22 cellular contexts compared by ENCODE assay signal in genomic region chr15:99962006-99962561, GRCh38.
DNase-seq lines count a peak whose midpoint lies in the region; ATAC-seq and TF ChIP-seq lines count a peak whose summit lies in the region.
"Had no signal": no experiment of that assay in that cellular context is flagged by ENCODE, and none has a peak within 500 bp of the region (broad histone marks: within the 10 kb centered on the region; RNA-seq: fewer than 3 reads in every experiment).

No MANE protein-coding gene starts in this region.

- DNase-seq in natural killer cell (peak; percentile 5), esophagus muscularis mucosa (ENCODE audit: extremely low spot score) (peak; percentile 60), sciatic nerve (ENCODE audit: low spot score) (peak; percentile 37), DMS53 (lab: John Stamatoyannopoulos, UW) (no peak), NCI-H2227 (lab: John Stamatoyannopoulos, UW; ENCODE audit: unreplicated experiment) (no peak)
- DNase-seq in natural killer cell treated with Interleukin-12 subunit alpha and Interleukin-12 subunit beta and Interleukin-15 and Interleukin-18, amount 100 ng/mL, for 72 hours (ENCODE audit: low spot score), result no peak
- no peak for DNase-seq in stimulated activated effector memory CD8-positive, alpha-beta T cell treated with anti-CD3 and anti-CD28 coated beads, Interleukin-12 subunit alpha, Interleukin-12 subunit beta, amount 100 ng/mL, for 72 hours (ENCODE audit: low spot score in 2 of 2)
- DNase-seq: activated CD4-positive, alpha-beta T cell treated with anti-CD3 and anti-CD28 coated beads for 48 hours; activated T-cell treated with anti-CD3 and anti-CD28 coated beads, Interleukin-2, amount 50 U/mL, for 24 hours; left colon; NCI-H146; NCI-H2107; NCI-H774; right cardiac atrium; stimulated activated CD4-positive, alpha-beta T cell treated with anti-CD3 and anti-CD28 coated beads, Interleukin-2, amount 100 ng/mL, for 48 hours; transverse colon had no signal

- no peaks in the 10 kb centered on the region for H3K36me3 ChIP-seq in esophagus muscularis mucosa
- H3K36me3 ChIP-seq: gastroesophageal sphincter, neural progenitor cell, transverse colon had no signal

- no peaks in the 10 kb centered on the region for H3K4me1 Mint-ChIP-seq in natural killer cell
- no peaks in the 10 kb centered on the region for H3K4me1 Mint-ChIP-seq in natural killer cell treated with Interleukin-12 subunit alpha and Interleukin-12 subunit beta and Interleukin-15 and Interleukin-18, amount 100 ng/mL, for 72 hours (ENCODE audit: low read depth in 2 of 2)
- H3K4me1 Mint-ChIP-seq in stimulated activated effector memory CD8-positive, alpha-beta T cell treated with anti-CD3 and anti-CD28 coated beads, Interleukin-12 subunit alpha, Interleukin-12 subunit beta, amount 100 ng/mL, for 72 hours, result peaks cover 4% of the 10 kb centered on the region
- H3K4me1 Mint-ChIP-seq: memory B cell had no signal

- intact Hi-C loops in natural killer cell (cut with micrococcal nuclease), result no loop called here
- intact Hi-C loops in esophagus muscularis mucosa (cut with DNase I), result no loop called here
- intact Hi-C loops in sciatic nerve (cut with DNase I), result no loop called here

- TF ChIP-seq EP300 in esophagus muscularis mucosa (IDR thresholded peaks at IDR 0.05), result no peak

- no peak overlapping the region for H3K27ac ChIP-seq in esophagus muscularis mucosa (replicated peaks in 1 of 4)
- H3K27ac ChIP-seq: body of pancreas, gastroesophageal sphincter, hepatocyte, neural progenitor cell, transverse colon had no signal

- TF ChIP-seq POLR2A in esophagus muscularis mucosa (IDR thresholded peaks at IDR 0.05; ENCODE audit: low read depth), result no peak

- peaks cover 0 to 5% (median 0%) of the 10 kb centered on the region in 4 donors for H3K27me3 ChIP-seq in esophagus muscularis mucosa
- H3K27me3 ChIP-seq: body of pancreas, neural progenitor cell had no signal

- no peak overlapping the region for H3K4me3 ChIP-seq in esophagus muscularis mucosa
- H3K4me3 ChIP-seq: body of pancreas, gastroesophageal sphincter, hepatocyte, neural progenitor cell, transverse colon had no signal

- no peaks in the 10 kb centered on the region for H3K4me1 ChIP-seq in esophagus muscularis mucosa
- H3K4me1 ChIP-seq: body of pancreas, gastroesophageal sphincter, neural progenitor cell had no signal

- WGBS in esophagus muscularis mucosa, result 93% methylated on average over 19 of the region's 19 CpGs

- H3K4me3 Mint-ChIP-seq in natural killer cell, result no peak overlapping the region
- no peak overlapping the region for H3K4me3 Mint-ChIP-seq in natural killer cell treated with Interleukin-12 subunit alpha and Interleukin-12 subunit beta and Interleukin-15 and Interleukin-18, amount 100 ng/mL, for 72 hours
- no peak overlapping the region for H3K4me3 Mint-ChIP-seq in stimulated activated effector memory CD8-positive, alpha-beta T cell treated with anti-CD3 and anti-CD28 coated beads, Interleukin-12 subunit alpha, Interleukin-12 subunit beta, amount 100 ng/mL, for 72 hours
- H3K4me3 Mint-ChIP-seq: activated T-cell treated with anti-CD3 and anti-CD28 coated beads, Interleukin-2, amount 50 U/mL, for 24 hours; memory B cell; neural progenitor cell had no signal

- ATAC-seq in natural killer cell (no peak), sciatic nerve (no peak), HG02763 (IDR thresholded peaks at IDR 0.05; ENCODE audit: unreplicated experiment) (no peak)
- ATAC-seq in natural killer cell treated with Interleukin-12 subunit alpha and Interleukin-12 subunit beta and Interleukin-15 and Interleukin-18, amount 100 ng/mL, for 72 hours, result no peak
- ATAC-seq in stimulated activated effector memory CD8-positive, alpha-beta T cell treated with anti-CD3 and anti-CD28 coated beads, Interleukin-12 subunit alpha, Interleukin-12 subunit beta, amount 100 ng/mL, for 72 hours, result no peak
- ATAC-seq: body of pancreas, gastroesophageal sphincter, left colon, right cardiac atrium had no signal

- peaks cover 12 to 25% of the 10 kb centered on the region in 2 donors for H3K27me3 Mint-ChIP-seq in natural killer cell (ENCODE audit: low read depth in 2 of 2)
- peaks cover 14 to 27% of the 10 kb centered on the region in 2 donors for H3K27me3 Mint-ChIP-seq in natural killer cell treated with Interleukin-12 subunit alpha and Interleukin-12 subunit beta and Interleukin-15 and Interleukin-18, amount 100 ng/mL, for 72 hours

- H3K27ac Mint-ChIP-seq in natural killer cell, result no peak overlapping the region
- no peak overlapping the region for H3K27ac Mint-ChIP-seq in natural killer cell treated with Interleukin-12 subunit alpha and Interleukin-12 subunit beta and Interleukin-15 and Interleukin-18, amount 100 ng/mL, for 72 hours
- no peak overlapping the region for H3K27ac Mint-ChIP-seq in stimulated activated effector memory CD8-positive, alpha-beta T cell treated with anti-CD3 and anti-CD28 coated beads, Interleukin-12 subunit alpha, Interleukin-12 subunit beta, amount 100 ng/mL, for 72 hours
- H3K27ac Mint-ChIP-seq: activated T-cell treated with anti-CD3 and anti-CD28 coated beads, Interleukin-2, amount 50 U/mL, for 24 hours; memory B cell; neural progenitor cell had no signal

- H3K9me3 Mint-ChIP-seq in natural killer cell, result no peaks in the 10 kb centered on the region
- no peaks in the 10 kb centered on the region for H3K9me3 Mint-ChIP-seq in natural killer cell treated with Interleukin-12 subunit alpha and Interleukin-12 subunit beta and Interleukin-15 and Interleukin-18, amount 100 ng/mL, for 72 hours
- H3K9me3 Mint-ChIP-seq in stimulated activated effector memory CD8-positive, alpha-beta T cell treated with anti-CD3 and anti-CD28 coated beads, Interleukin-12 subunit alpha, Interleukin-12 subunit beta, amount 100 ng/mL, for 72 hours, result no peaks in the 10 kb centered on the region
- H3K9me3 Mint-ChIP-seq: activated T-cell treated with anti-CD3 and anti-CD28 coated beads, Interleukin-2, amount 50 U/mL, for 24 hours had no signal

- H3K9me3 ChIP-seq in esophagus muscularis mucosa, result no peaks in the 10 kb centered on the region
- H3K9me3 ChIP-seq: body of pancreas, gastroesophageal sphincter, transverse colon had no signal

- no peaks in the 10 kb centered on the region for H3K36me3 Mint-ChIP-seq in natural killer cell
- H3K36me3 Mint-ChIP-seq in natural killer cell treated with Interleukin-12 subunit alpha and Interleukin-12 subunit beta and Interleukin-15 and Interleukin-18, amount 100 ng/mL, for 72 hours, result no peaks in the 10 kb centered on the region
- no peaks in the 10 kb centered on the region for H3K36me3 Mint-ChIP-seq in stimulated activated effector memory CD8-positive, alpha-beta T cell treated with anti-CD3 and anti-CD28 coated beads, Interleukin-12 subunit alpha, Interleukin-12 subunit beta, amount 100 ng/mL, for 72 hours
- H3K36me3 Mint-ChIP-seq: memory B cell, neural progenitor cell had no signal

- TF ChIP-seq CTCF in natural killer cell (IDR thresholded peaks at IDR 0.05) (no peak), esophagus muscularis mucosa (IDR thresholded peaks at IDR 0.05) (no peak)

Comparison
In these comparisons a context has a peak if more than half of its experiments do, and no peak if none do; other contexts are left out.
1. DNase-seq: peak in natural killer cell (single experiment), esophagus muscularis mucosa (single experiment) and sciatic nerve (single experiment); none in natural killer cell treated with Interleukin-12 subunit alpha and Interleukin-12 subunit beta and Interleukin-15 and Interleukin-18, amount 100 ng/mL, for 72 hours (single experiment), DMS53 (single experiment), NCI-H2227 (single experiment) and stimulated activated effector memory CD8-positive, alpha-beta T cell treated with anti-CD3 and anti-CD28 coated beads, Interleukin-12 subunit alpha, Interleukin-12 subunit beta, amount 100 ng/mL, for 72 hours (0 of 2).